19 cellular contexts compared by ENCODE assay signal in genomic region chr4:38084984-38085383, GRCh38.
DNase-seq lines count a peak whose midpoint lies in the region; ATAC-seq and TF ChIP-seq lines count a peak whose summit lies in the region.
"Had no signal": no experiment of that assay in that cellular context is flagged by ENCODE, and none has a peak within 500 bp of the region (broad histone marks: within the 10 kb centered on the region; RNA-seq: fewer than 3 reads in every experiment).

No MANE protein-coding gene starts in this region.

- H3K9ac ChIP-seq in IMR-90 (ENCODE audit: low read depth, low read length) (no peak overlapping the region), mesenchymal stem cell (ENCODE audit: low read length) (peak overlapping the region; percentile 71), skeletal muscle satellite cell (ENCODE audit: low read depth, low read length) (peak overlapping the region; percentile 22)

- H3K27ac ChIP-seq in IMR-90 (ENCODE audit: insufficient read depth, low read length) (no peak overlapping the region), mesenchymal stem cell (ENCODE audit: low read length, poor library complexity, severe bottlenecking) (no peak overlapping the region), PC-9 (no peak overlapping the region), spleen (peak overlapping the region in 3 of 8 donors; percentile 1 to 80 (median 46))

- H3K36me3 ChIP-seq in IMR-90 (ENCODE audit: control insufficient read depth, insufficient read depth, low read length) (no peaks in the 10 kb centered on the region; the same call in 1 of the 2 replicates), mesenchymal stem cell (ENCODE audit: control insufficient read depth in 1 of 2, insufficient read depth in 2 of 2, low read depth in 1 of 2, low read length in 2 of 2) (peaks cover 0 to 18% of the 10 kb centered on the region in 2 experiments), skeletal muscle satellite cell (ENCODE audit: insufficient read depth, low read length) (no peaks in the 10 kb centered on the region), PC-9 (ENCODE audit: low read depth) (no peaks in the 10 kb centered on the region), spleen (peaks cover 0 to 90% (median 9%) of the 10 kb centered on the region in 6 donors)

- no peaks in the 10 kb centered on the region; the same call in 1 of the 2 replicates for H3F3A ChIP-seq in PC-9 (ENCODE audit: insufficient read depth, low read depth)

- H3K4me2 ChIP-seq in IMR-90 (ENCODE audit: low read depth, low read length) (no peak overlapping the region), mesenchymal stem cell (ENCODE audit: low read length, poor library complexity, severe bottlenecking) (no peak overlapping the region), skeletal muscle satellite cell (ENCODE audit: low read length) (peak overlapping the region; percentile 55), PC-9 (no peak overlapping the region)

- no peak overlapping the region for H2AK9ac ChIP-seq in IMR-90 (replicated peaks; ENCODE audit: low read depth, low read length, poor library complexity)

- H2BK20ac ChIP-seq in IMR-90 (ENCODE audit: low read depth, low read length) = peak overlapping the region; percentile 17; the same call in 1 of the 2 replicates

- H2BK15ac ChIP-seq in IMR-90 (ENCODE audit: low read depth, low read length) (peak overlapping the region; percentile 59; the same call in 1 of the 3 replicates), mesenchymal stem cell (ENCODE audit: low read depth, poor library complexity, severe bottlenecking) (no peak overlapping the region)

- peak overlapping the region; percentile 61; the same call in 1 of the 2 replicates for H3K18ac ChIP-seq in IMR-90 (ENCODE audit: low read depth, low read length)
- H3K18ac ChIP-seq in mesenchymal stem cell (ENCODE audit: low read depth in 1 of 2, low read length in 2 of 2) = no peak overlapping the region

- H3K14ac ChIP-seq in IMR-90 (replicated peaks; ENCODE audit: low read depth, low read length) (0 out of 2 replicates have a peak overlapping the region, but pooled peaks have one; percentile 4), mesenchymal stem cell (ENCODE audit: low read length in 2 of 2) (no peak overlapping the region)

- POLR2A ChIA-PET in IMR-90 (lab: Charles Lee; ENCODE audit: unreplicated experiment) (no interaction called here), PC-9 (lab: Charles Lee; ENCODE audit: unreplicated experiment) (no interaction called here)

- H2BK5ac ChIP-seq in IMR-90 (ENCODE audit: low read depth, low read length, poor library complexity, severe bottlenecking) = no peak overlapping the region
- no peak overlapping the region for H2BK5ac ChIP-seq in mesenchymal stem cell (ENCODE audit: low read depth, low read length, poor library complexity, severe bottlenecking)

- BruUV-seq in IMR-90 (replicated peaks; lab: Mats Ljungman, UMichigan) (no TSS peak), PC-9 (replicated peaks; lab: Mats Ljungman, UMichigan) (no TSS peak)

- WGBS in IMR-90 (ENCODE audit: extremely low coverage in 2 of 2, insufficient read length in 1 of 2), 2 experiments = no CpG with 5 or more reads among the region's 4 CpGs
- WGBS in mesenchymal stem cell = 60% methylated on average over 2 of the region's 4 CpGs
- 60 to 87% (median 63%) methylated on average over 4 of the region's 4 CpGs for WGBS in spleen, 5 donors

- CTCF ChIA-PET in IMR-90 (lab: Yijun Ruan, JAX) = interaction anchor here (1.0 kb wide), 1 partner anchor 8 kb away, joined by 4 read pairs; no protein-coding TSS in a partner anchor
- CTCF ChIA-PET in PC-9 (lab: Charles Lee) = no interaction called here

- TF ChIP-seq CTCF in IMR-90 (conservative IDR thresholded peaks at IDR 0.05; ENCODE audit: low read depth, low read length) (no peak), PC-9 (conservative IDR thresholded peaks at IDR 0.05) (no peak), spleen (IDR thresholded peaks at IDR 0.05 in 8 of 11, conservative IDR thresholded peaks at IDR 0.05 in 3 of 11) (no peak)

- H4K91ac ChIP-seq in IMR-90 (ENCODE audit: insufficient read depth, low read depth, low read length) (no peak overlapping the region; the same call in 1 of the 2 replicates), mesenchymal stem cell (ENCODE audit: low read length) (no peak overlapping the region)

- H2AK5ac ChIP-seq in IMR-90 (ENCODE audit: low read depth, low read length) (peak overlapping the region; percentile 10; the same call in 1 of the 2 replicates), mesenchymal stem cell (ENCODE audit: low read length, severe bottlenecking) (no peak overlapping the region)

- peak overlapping the region in 1 of 2 experiments; percentile 31; a peak in 2 of 4 replicates for H4K8ac ChIP-seq in IMR-90 (ENCODE audit: low read depth in 2 of 2, low read length in 2 of 2)
- no peak overlapping the region for H4K8ac ChIP-seq in mesenchymal stem cell (ENCODE audit: low read length)

- H3K56ac ChIP-seq in IMR-90 (ENCODE audit: extremely low read depth, insufficient read depth, low read length) = no peak overlapping the region

- H3K4me3 ChIP-seq in IMR-90 (ENCODE audit: insufficient read depth, low read depth, low read length) (no peak overlapping the region), mesenchymal stem cell (ENCODE audit: insufficient read depth in 1 of 2, low read depth in 1 of 2, low read length in 2 of 2) (peak overlapping the region in 1 of 2 experiments; percentile 48), skeletal muscle satellite cell (ENCODE audit: low read length) (no peak overlapping the region), PC-9 (no peak overlapping the region), spleen (no peak overlapping the region)

- TF ChIP-seq RAD21 in IMR-90 (IDR thresholded peaks at IDR 0.05; ENCODE audit: low read length) = no peak

- H3K27me3 ChIP-seq in IMR-90 (ENCODE audit: control insufficient read depth, insufficient read depth, low read length) (no peaks in the 10 kb centered on the region), mesenchymal stem cell (ENCODE audit: control insufficient read depth in 1 of 2, insufficient read depth in 1 of 2, low read length in 2 of 2) (no peaks in the 10 kb centered on the region), skeletal muscle satellite cell (ENCODE audit: control insufficient read depth, insufficient read depth, low read length) (no peaks in the 10 kb centered on the region), PC-9 (ENCODE audit: insufficient read depth, low read depth) (no peaks in the 10 kb centered on the region), spleen (replicated peaks in 1 of 7) (no peaks in the 10 kb centered on the region)

- H2AFZ ChIP-seq in IMR-90 (replicated peaks; ENCODE audit: low read length, poor library complexity) (no peak overlapping the region), mesenchymal stem cell (ENCODE audit: low read depth, low read length) (no peak overlapping the region), PC-9 (no peak overlapping the region)

- no peak overlapping the region; the same call in 1 of the 2 replicates for H4K5ac ChIP-seq in IMR-90 (ENCODE audit: low read depth, low read length)

- ATAC-seq in IMR-90 (ENCODE audit: low read depth) (no peak), GM21526 (IDR thresholded peaks at IDR 0.05; ENCODE audit: low FRiP score, unreplicated experiment) (no peak), GM18519 (IDR thresholded peaks at IDR 0.05; ENCODE audit: low FRiP score, unreplicated experiment) (no peak)
- ATAC-seq: naive thymus-derived CD4-positive, alpha-beta T cell; PC-3 had no signal

- H3K4ac ChIP-seq in IMR-90 (ENCODE audit: low read depth, low read length) (peak overlapping the region; percentile 56), mesenchymal stem cell (ENCODE audit: low read depth in 1 of 2, low read length in 2 of 2) (no peak overlapping the region)

- peaks cover 11% of the 10 kb centered on the region for H3K9me1 ChIP-seq in IMR-90 (ENCODE audit: insufficient read depth, low read length)

- no peak for TF ChIP-seq POLR2A in IMR-90 (IDR thresholded peaks at IDR 0.05; ENCODE audit: low read depth, low read length)
- TF ChIP-seq POLR2A in spleen (IDR thresholded peaks at IDR 0.05) = no peak

- H4K20me1 ChIP-seq in IMR-90 (ENCODE audit: insufficient read depth, low read length) (no peaks in the 10 kb centered on the region), PC-9 (ENCODE audit: insufficient read depth) (no peaks in the 10 kb centered on the region)

- DNase-seq in AG20443 (ENCODE audit: low spot score) = peak; percentile 41
- DNase-seq in IMR-90 = no peak
- no peak for DNase-seq in mesenchymal stem cell
- no peak for DNase-seq in PC-9
- DNase-seq in spleen = no peak
- DNase-seq: ACHN; activated naive CD4-positive, alpha-beta T cell treated with anti-CD3 and anti-CD28 coated beads, Interleukin-2, amount 10 ng/mL, durations not matched to agents 7 days and 5 days; central memory CD4-positive, alpha-beta T cell; EL; naive thymus-derived CD4-positive, alpha-beta T cell; NCI-H510A treated with DMSO at 0.1 percent for 48 hours; PC-3; Right ventricle myocardium superior; substantia nigra; SW 1271; T1000 had no signal

- no peaks in the 10 kb centered on the region for H3K9me2 ChIP-seq in PC-9 (ENCODE audit: insufficient read depth)

- peaks cover 26% of the 10 kb centered on the region for H3K4me1 ChIP-seq in IMR-90 (ENCODE audit: control insufficient read depth, insufficient read depth, low read length)
- H3K4me1 ChIP-seq in mesenchymal stem cell (ENCODE audit: control insufficient read depth, insufficient read depth, low read depth, low read length) = peaks cover 7% of the 10 kb centered on the region
- H3K4me1 ChIP-seq in skeletal muscle satellite cell (ENCODE audit: control insufficient read depth, insufficient read depth, low read length) = peaks cover 54% of the 10 kb centered on the region
- peaks cover 22% of the 10 kb centered on the region for H3K4me1 ChIP-seq in PC-9 (replicated peaks; ENCODE audit: insufficient read depth)
- peaks cover 0 to 51% (median 33%) of the 10 kb centered on the region in 6 donors for H3K4me1 ChIP-seq in spleen

- dilution Hi-C loops in IMR-90 (cut with HindIII; ENCODE audit: low sequenced_read_pairs, unreplicated experiment) = no loop called here

- H3K23ac ChIP-seq in IMR-90 (ENCODE audit: low read depth, low read length) = no peak overlapping the region
- no peak overlapping the region for H3K23ac ChIP-seq in mesenchymal stem cell (ENCODE audit: low read length in 2 of 2)

- H2BK120ac ChIP-seq in IMR-90 (ENCODE audit: low read depth, low read length) (peak overlapping the region; percentile 17; the same call in 1 of the 2 replicates), mesenchymal stem cell (ENCODE audit: low read depth, low read length) (no peak overlapping the region)

- H3K79me2 ChIP-seq in PC-9 (ENCODE audit: low read depth) = no peaks in the 10 kb centered on the region

- H3K79me1 ChIP-seq in IMR-90 (ENCODE audit: low read depth in 1 of 2, low read length in 2 of 2) (peaks cover 19 to 46% of the 10 kb centered on the region in 2 experiments), mesenchymal stem cell (replicated peaks; ENCODE audit: low read length, poor library complexity, severe bottlenecking) (peaks cover 23% of the 10 kb centered on the region)

- in situ Hi-C loops in IMR-90 (cut with MboI; ENCODE audit: low sequenced_read_pairs) = no loop called here

- H3K9me3 ChIP-seq in IMR-90 (ENCODE audit: control insufficient read depth, insufficient read depth, low read length) = no peaks in the 10 kb centered on the region
- no peaks in the 10 kb centered on the region for H3K9me3 ChIP-seq in mesenchymal stem cell (ENCODE audit: control insufficient read depth, low read length)
- H3K9me3 ChIP-seq in skeletal muscle satellite cell (replicated peaks; ENCODE audit: low read length) = no peaks in the 10 kb centered on the region
- H3K9me3 ChIP-seq in PC-9 (ENCODE audit: insufficient read depth, low read depth) = no peaks in the 10 kb centered on the region; the same call in 1 of the 2 replicates
- H3K9me3 ChIP-seq in spleen = no peaks in the 10 kb centered on the region

- intact Hi-C loops in IMR-90 (cut with micrococcal nuclease) = loop anchor here (5.0 kb wide), 1 partner anchor 47 kb away; no protein-coding TSS in a partner anchor
- intact Hi-C loops in PC-9 (cut with micrococcal nuclease; ENCODE audit: unreplicated experiment) = no loop called here
- intact Hi-C loops in spleen (cut with DNase I; ENCODE audit: low total_unique reads) = no loop called here

- H2BK12ac ChIP-seq in mesenchymal stem cell (ENCODE audit: low read length in 2 of 2) = no peak overlapping the region
